20 cellular contexts compared by ENCODE assay signal in the genomic region with DNA sequence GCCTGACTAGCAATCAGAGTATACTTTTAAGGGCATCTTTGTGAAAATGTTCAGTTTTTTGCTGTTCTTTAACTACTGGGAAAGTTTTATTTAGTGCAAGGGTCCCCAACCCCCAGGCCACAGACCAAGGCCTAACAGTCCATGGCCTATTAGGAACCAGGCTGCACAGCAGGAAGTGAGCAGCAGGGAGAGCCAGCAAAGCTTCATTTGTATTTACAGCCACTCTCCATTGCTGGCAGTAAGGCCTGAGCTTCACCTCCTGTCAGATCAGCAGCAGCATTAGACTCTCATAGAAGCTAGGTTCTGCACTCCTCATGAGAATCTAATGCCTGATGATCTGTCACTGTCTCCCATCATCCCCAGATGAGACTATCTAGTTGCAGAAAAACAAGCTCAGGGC.
"Had no signal": no experiment of that assay in that cellular context is flagged by ENCODE, and none has a peak within 500 bp of the region (broad histone marks: within the 10 kb centered on the region; RNA-seq: fewer than 3 reads in every experiment).

No MANE protein-coding gene starts in this region.

- H3K9me3 ChIP-seq: ascending aorta, left lung, lower lobe of right lung, stomach, tibial artery, upper lobe of right lung had no signal

- H3K36me3 ChIP-seq: ascending aorta, left lung, lower lobe of right lung, stomach, tibial artery, upper lobe of right lung had no signal

- H3K27ac ChIP-seq: ascending aorta, coronary artery, dorsolateral prefrontal cortex, left lung, lower lobe of right lung, stomach, tibial artery, upper lobe of right lung had no signal

- H3K27me3 ChIP-seq: ascending aorta, dorsolateral prefrontal cortex, left lung, stomach, tibial artery, upper lobe of right lung had no signal

- H3K4me1 ChIP-seq: ascending aorta, left lung, lower lobe of right lung, tibial artery, upper lobe of right lung had no signal

- ATAC-seq: left lung; lower lobe of right lung; right cardiac atrium; stimulated activated naive B cell treated with anti-CD40 and anti-IgM and Interleukin-4, amounts not matched to agents 10 μg/mL and 1 μg/mL and 100 μg/mL, for 72 hours; upper lobe of right lung had no signal

- H3K4me3 ChIP-seq: ascending aorta, coronary artery, dorsolateral prefrontal cortex, left lung, lower lobe of right lung, stomach, tibial artery, upper lobe of right lung had no signal

- DNase-seq: activated CD4-positive, alpha-beta T cell treated with anti-CD3 and anti-CD28 coated beads for 4 hours; activated CD4-positive, alpha-beta T cell treated with anti-CD3 and anti-CD28 coated beads, Interleukin-2, amount 50 U/mL, for 4 hours; activated effector memory CD4-positive, alpha-beta T cell treated with Interleukin-2 at 50 U/mL for 16 hours; activated naive CD4-positive, alpha-beta T cell treated with Interleukin-2 at 50 U/mL for 16 hours; dorsolateral prefrontal cortex; effector memory CD4-positive, alpha-beta T cell; kidney glomerular epithelial cell; left lung; lower lobe of right lung; mesendoderm; posterior cingulate gyrus; right cardiac atrium; stimulated activated CD4-positive, alpha-beta T cell treated with anti-CD3 and anti-CD28 coated beads, Interleukin-15, amount 100 ng/mL, for 24 hours; stimulated activated CD4-positive, alpha-beta T cell treated with anti-CD3 and anti-CD28 coated beads, Interleukin-2, amount 100 ng/mL, for 24 hours; stimulated activated naive B cell treated with anti-CD40 and anti-IgM and Interleukin-4, amounts not matched to agents 10 μg/mL and 1 μg/mL and 100 μg/mL, for 72 hours; stomach; tibial artery; upper lobe of right lung had no signal
